8 cellular contexts compared by ENCODE assay signal in the genomic region with DNA sequence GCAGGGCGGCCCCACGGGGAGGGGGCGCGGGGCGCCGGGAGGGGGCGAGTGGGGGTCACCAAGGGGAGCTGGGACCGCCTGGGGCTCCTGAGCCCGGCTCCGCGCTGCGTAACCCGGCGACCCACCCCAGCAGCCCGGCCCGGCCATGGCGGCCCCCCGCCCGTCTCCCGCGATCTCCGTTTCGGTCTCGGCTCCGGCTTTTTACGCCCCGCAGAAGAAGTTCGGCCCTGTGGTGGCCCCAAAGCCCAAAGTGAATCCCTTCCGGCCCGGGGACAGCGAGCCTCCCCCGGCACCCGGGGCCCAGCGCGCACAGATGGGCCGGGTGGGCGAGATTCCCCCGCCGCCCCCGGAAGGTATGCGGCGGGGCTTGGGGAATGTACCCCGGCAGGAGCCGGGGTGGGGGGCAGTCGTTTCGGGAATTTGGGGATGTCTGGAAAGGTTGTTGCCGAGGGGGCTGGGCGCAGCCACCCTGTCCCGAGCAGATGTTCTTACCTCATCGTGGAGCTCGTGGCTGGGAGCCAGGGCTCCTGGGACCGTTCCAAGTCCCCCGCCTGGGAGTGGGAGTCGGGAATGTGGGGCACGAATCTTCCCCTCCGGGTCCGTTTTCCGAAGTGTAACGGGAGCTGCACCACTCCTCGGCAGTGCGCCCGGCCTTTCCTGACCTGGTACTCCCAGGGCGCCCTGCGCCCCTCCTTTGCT. TPM values are rescaled to one million over a fixed set of nuclear protein-coding genes. Genes with fewer than 3 reads are reported as not detected.
DNase-seq lines count a peak whose midpoint lies in the region; ATAC-seq and TF ChIP-seq lines count a peak whose summit lies in the region.

No MANE protein-coding gene starts in this region.

- WGBS in mammary epithelial cell (ENCODE audit: low coverage, missing lambda C conversion rate), result no CpG with 5 or more reads among the region's 64 CpGs

- H3K4me3 Mint-ChIP-seq in stimulated activated naive B cell treated with anti-CD40 and anti-IgM and Interleukin-4, amounts not matched to agents 10 μg/mL and 1 μg/mL and 100 μg/mL, for 72 hours, result peak overlapping the region; percentile 71 to 79

- no peak for DNase-seq in activated CD4-positive, CD25-positive, alpha-beta regulatory T cell treated with anti-CD3 and anti-CD28 coated beads, Interleukin-2, amount 50 U/mL, for 72 hours
- DNase-seq in NCI-H2171 (lab: John Stamatoyannopoulos, UW) (peak; percentile 50), mammary epithelial cell (peak; percentile 54), left kidney (ENCODE audit: low read depth, low spot score) (peak; percentile 78), Kasumi-1 (lab: John Stamatoyannopoulos, UW) (no peak)
- DNase-seq in stimulated activated naive B cell treated with anti-CD40 and anti-IgM and Interleukin-4, amounts not matched to agents 10 μg/mL and 1 μg/mL and 100 μg/mL, for 72 hours, result no peak

- H3K4me1 ChIP-seq in mammary epithelial cell (ENCODE audit: insufficient read depth, low read length), result peaks cover 55% of the 10 kb centered on the region

- dilution Hi-C loops in mammary epithelial cell (cut with HindIII; ENCODE audit: low sequenced_read_pairs), result no loop called here

- peak overlapping the region; percentile 67 to 91 (median 85) for H3K4me3 ChIP-seq in mammary epithelial cell (replicated peaks in 1 of 3; ENCODE audit: insufficient read depth in 1 of 3, low read depth in 2 of 3, low read length in 3 of 3)

- TF ChIP-seq CTCF in mammary epithelial cell (conservative IDR thresholded peaks at IDR 0.05 in 1 of 2, IDR thresholded peaks at IDR 0.05 in 1 of 2; ENCODE audit: extremely low read depth in 1 of 2, insufficient read depth in 1 of 2, low read depth in 1 of 2, low read length in 2 of 2), result no peak

- peaks cover 0 to 2% of the 10 kb centered on the region in 2 donors for H3K36me3 Mint-ChIP-seq in stimulated activated naive B cell treated with anti-CD40 and anti-IgM and Interleukin-4, amounts not matched to agents 10 μg/mL and 1 μg/mL and 100 μg/mL, for 72 hours

- peaks cover 57% of the 10 kb centered on the region for H3K79me2 ChIP-seq in mammary epithelial cell (ENCODE audit: insufficient read depth, low read length)

- CTCF ChIA-PET in mammary epithelial cell (lab: Charles Lee; ENCODE audit: low non-redundant PET), result interaction anchor here (0.5 kb wide), 1 partner anchor 421 kb away, joined by 4 read pairs; no protein-coding TSS in a partner anchor

- no peaks in the 10 kb centered on the region for H3K27me3 Mint-ChIP-seq in stimulated activated naive B cell treated with anti-CD40 and anti-IgM and Interleukin-4, amounts not matched to agents 10 μg/mL and 1 μg/mL and 100 μg/mL, for 72 hours

- peaks cover 4% of the 10 kb centered on the region for H4K20me1 ChIP-seq in mammary epithelial cell (ENCODE audit: insufficient read depth, low read length)

- ATAC-seq in activated CD4-positive, CD25-positive, alpha-beta regulatory T cell treated with anti-CD3 and anti-CD28 coated beads, Interleukin-2, amount 50 U/mL, for 24 hours, result peak; percentile 1 to 2
- ATAC-seq in HG02623 (IDR thresholded peaks at IDR 0.05; ENCODE audit: unreplicated experiment), result peak; percentile 6
- ATAC-seq in stimulated activated naive B cell treated with anti-CD40 and anti-IgM and Interleukin-4, amounts not matched to agents 10 μg/mL and 1 μg/mL and 100 μg/mL, for 72 hours (replicated peaks), result peak; percentile 4 to 14

- in situ Hi-C loops in mammary epithelial cell (cut with MboI; ENCODE audit: low sequenced_read_pairs in 2 of 2), result no loop called here

- H2AFZ ChIP-seq in mammary epithelial cell (ENCODE audit: low read depth, low read length), result peak overlapping the region; percentile 36

- intact Hi-C loops in mammary epithelial cell (cut with micrococcal nuclease), result loop anchor here (1.0 to 2.0 kb wide), 4 partner anchors 27 to 141 kb away; partner anchors contain the start of genes EPHA1 and TMEM139

- BruUV-seq in mammary epithelial cell (replicated peaks; lab: Mats Ljungman, UMichigan), result no TSS peak

- peaks cover 11 to 26% of the 10 kb centered on the region in 2 donors for H3K4me1 Mint-ChIP-seq in stimulated activated naive B cell treated with anti-CD40 and anti-IgM and Interleukin-4, amounts not matched to agents 10 μg/mL and 1 μg/mL and 100 μg/mL, for 72 hours

- H3K27me3 ChIP-seq in mammary epithelial cell (ENCODE audit: insufficient read depth, low read length), result no peaks in the 10 kb centered on the region

- peak overlapping the region; percentile 77 for H3K27ac ChIP-seq in mammary epithelial cell (ENCODE audit: insufficient read depth, low read depth, low read length)

- H3K9ac ChIP-seq in mammary epithelial cell (ENCODE audit: insufficient read depth, low read length), result peak overlapping the region; percentile 74

- H3K36me3 ChIP-seq in mammary epithelial cell (ENCODE audit: insufficient read depth, low read length), result peaks cover 7% of the 10 kb centered on the region

- H3K4me2 ChIP-seq in mammary epithelial cell (ENCODE audit: insufficient read depth, low read depth, low read length), result peak overlapping the region; percentile 98

- no peaks in the 10 kb centered on the region for H3K9me3 Mint-ChIP-seq in stimulated activated naive B cell treated with anti-CD40 and anti-IgM and Interleukin-4, amounts not matched to agents 10 μg/mL and 1 μg/mL and 100 μg/mL, for 72 hours

- peak overlapping the region; percentile 7 for H3K27ac Mint-ChIP-seq in stimulated activated naive B cell treated with anti-CD40 and anti-IgM and Interleukin-4, amounts not matched to agents 10 μg/mL and 1 μg/mL and 100 μg/mL, for 72 hours

- H3K9me3 ChIP-seq in mammary epithelial cell (replicated peaks; ENCODE audit: insufficient read depth, low read length), result no peaks in the 10 kb centered on the region

RNA-seq across cellular contexts. Expression of gene ZYX, which starts 0.4 kb away (rescaled TPM):
- total RNA-seq in mammary epithelial cell, result 100 to 1,000 TPM in 1 of 2 donors, 10 to 100 TPM in 1; 68.3 to 295 TPM
- 83.9 TPM for polyA plus RNA-seq in mammary epithelial cell
- polyA minus RNA-seq in mammary epithelial cell, result 277 TPM

RNA-seq across cellular contexts. Expression of gene FAM131B, which starts 19.1 kb away (rescaled TPM):
- 1 to 10 TPM in 1 of 2 donors, under 1 TPM in 1; 0.71 to 1.5 TPM for total RNA-seq in mammary epithelial cell
- 0.58 TPM for polyA plus RNA-seq in mammary epithelial cell
- polyA minus RNA-seq in mammary epithelial cell, result not detected

RNA-seq across cellular contexts. Expression of gene EPHA1, which starts 27.1 kb away (rescaled TPM):
- total RNA-seq in mammary epithelial cell, result 10 to 100 TPM; 15.2 to 27.3 TPM
- polyA plus RNA-seq in mammary epithelial cell, result 21.3 TPM
- polyA minus RNA-seq in mammary epithelial cell, result 40.6 TPM

Comparison
In these comparisons a context has a peak if more than half of its experiments do, and no peak if none do; other contexts are left out.
1. DNase-seq: peak in NCI-H2171 (single experiment), mammary epithelial cell (single experiment) and left kidney (single experiment); none in activated CD4-positive, CD25-positive, alpha-beta regulatory T cell treated with anti-CD3 and anti-CD28 coated beads, Interleukin-2, amount 50 U/mL, for 72 hours (single experiment), stimulated activated naive B cell treated with anti-CD40 and anti-IgM and Interleukin-4, amounts not matched to agents 10 μg/mL and 1 μg/mL and 100 μg/mL, for 72 hours (single experiment) and Kasumi-1 (0 of 2).
2. Peak in every context shown above with its lines, with median percentiles within 50 percentile points of each other: ATAC-seq.